Comparison of ENCODE assay signal across 9 cellular contexts in genomic region chr17:15649861-15650391, GRCh38. TPM values are rescaled to one million over a fixed set of nuclear protein-coding genes. Genes with fewer than 3 reads are reported as not detected.
DNase-seq lines count a peak whose midpoint lies in the region; ATAC-seq, FAIRE-seq and TF ChIP-seq lines count a peak whose summit lies in the region.
"Had no signal": no experiment of that assay in that cellular context is flagged by ENCODE, and none has a peak within 500 bp of the region (broad histone marks: within the 10 kb centered on the region; RNA-seq: fewer than 3 reads in every experiment).

No MANE protein-coding gene starts in this region.

- H3K9ac ChIP-seq in mesendoderm (ENCODE audit: low read length), result no peak overlapping the region

- no peaks in the 10 kb centered on the region for H3K79me1 ChIP-seq in mesendoderm (ENCODE audit: low read length)

- TF ChIP-seq POLR2A in heart left ventricle (IDR thresholded peaks at IDR 0.05) (no peak), vagina (IDR thresholded peaks at IDR 0.05) (no peak)

- no peak overlapping the region for H3K4me2 ChIP-seq in mesendoderm (ENCODE audit: low read length)

- H2AK5ac ChIP-seq in mesendoderm (ENCODE audit: low read length), result no peak overlapping the region

- DNase-seq in heart left ventricle (peak in 4 of 5 donors; percentile 35 to 55 (median 40)), left ventricle myocardium superior (no peak), bronchial epithelial cell (ENCODE audit: low read depth) (peak; percentile 69), mesendoderm (peak; percentile 39), vagina (ENCODE audit: extremely low spot score in 2 of 2) (no peak), MV-4-11 (lab: John Stamatoyannopoulos, UW) (no peak)
- DNase-seq: KG1 had no signal

- H2BK120ac ChIP-seq in mesendoderm (ENCODE audit: low read depth, low read length), result no peak overlapping the region

- intact Hi-C loops in heart left ventricle (cut with DNase I) (no loop called here), left ventricle myocardium superior (cut with micrococcal nuclease) (no loop called here), vagina (cut with DNase I) (no loop called here)

- WGBS in heart left ventricle, 4 donors, result 19 to 43% (median 33%) methylated on average over 5 of the region's 5 CpGs
- no CpG with 5 or more reads among the region's 5 CpGs for WGBS in mesendoderm (ENCODE audit: extremely low coverage, insufficient coverage, low lambda C conversion rate)

- no peak for ATAC-seq in heart left ventricle
- no peak for ATAC-seq in left ventricle myocardium superior
- no peak for ATAC-seq in HG02610 (IDR thresholded peaks at IDR 0.05; ENCODE audit: unreplicated experiment)
- no peak for ATAC-seq in HG03159 (IDR thresholded peaks at IDR 0.05; ENCODE audit: unreplicated experiment)

- H3K23ac ChIP-seq in mesendoderm (ENCODE audit: low read length), result no peak overlapping the region

- H3K79me2 ChIP-seq in mesendoderm (ENCODE audit: control insufficient read depth, insufficient read depth, low read length), result no peaks in the 10 kb centered on the region

- FAIRE-seq in bronchial epithelial cell (lab: Jason Lieb, UNC), result no peak

- no peak overlapping the region for H3K18ac ChIP-seq in mesendoderm (ENCODE audit: low read length)

- H3K4me1 ChIP-seq in heart left ventricle (peaks cover 0 to 49% (median 33%) of the 10 kb centered on the region in 12 donors), mesendoderm (ENCODE audit: control insufficient read depth, low read depth, low read length) (no peaks in the 10 kb centered on the region), vagina (peaks cover 37% of the 10 kb centered on the region)

- H3K9me3 ChIP-seq in heart left ventricle (no peaks in the 10 kb centered on the region), vagina (no peaks in the 10 kb centered on the region)

- no peaks in the 10 kb centered on the region for H3K27me3 ChIP-seq in heart left ventricle
- H3K27me3 ChIP-seq in bronchial epithelial cell (ENCODE audit: control insufficient read depth, insufficient read depth, low read length), result no peaks in the 10 kb centered on the region
- H3K27me3 ChIP-seq in mesendoderm (ENCODE audit: insufficient read depth, low read length, poor library complexity), result no peaks in the 10 kb centered on the region
- no peaks in the 10 kb centered on the region for H3K27me3 ChIP-seq in vagina

- no peak for TF ChIP-seq CTCF in heart left ventricle (IDR thresholded peaks at IDR 0.05)
- TF ChIP-seq CTCF in bronchial epithelial cell (IDR thresholded peaks at IDR 0.05; ENCODE audit: insufficient read depth, low read length, severe bottlenecking), result no peak
- no peak for TF ChIP-seq CTCF in vagina (IDR thresholded peaks at IDR 0.05)

- H3K27ac ChIP-seq in heart left ventricle, result peak overlapping the region; percentile 29 to 95 (median 86)
- H3K27ac ChIP-seq in mesendoderm (ENCODE audit: low read depth, low read length), result no peak overlapping the region
- H3K27ac ChIP-seq in vagina, result peak overlapping the region; percentile 85

- no peak overlapping the region for H2BK5ac ChIP-seq in mesendoderm (ENCODE audit: low read length)

- no peak overlapping the region for H3K4ac ChIP-seq in mesendoderm (ENCODE audit: low read depth, low read length)

- H3K36me3 ChIP-seq in heart left ventricle (no peaks in the 10 kb centered on the region), bronchial epithelial cell (ENCODE audit: control insufficient read depth, insufficient read depth, low read length) (peaks cover 2% of the 10 kb centered on the region), mesendoderm (ENCODE audit: control insufficient read depth, insufficient read depth, low read length) (no peaks in the 10 kb centered on the region), vagina (no peaks in the 10 kb centered on the region)

- H3K56ac ChIP-seq in mesendoderm (ENCODE audit: low read length), result no peak overlapping the region

- H2BK15ac ChIP-seq in mesendoderm (replicated peaks; ENCODE audit: low read depth), result no peak overlapping the region

- no peak overlapping the region for H4K5ac ChIP-seq in mesendoderm (ENCODE audit: low read length)

- no peak overlapping the region for H4K8ac ChIP-seq in mesendoderm (ENCODE audit: low read depth, low read length)

- H3K4me3 ChIP-seq in heart left ventricle, result peak overlapping the region; percentile 51 to 77 (median 68)
- peak overlapping the region; percentile 76 for H3K4me3 ChIP-seq in bronchial epithelial cell (ENCODE audit: low read depth, low read length)
- H3K4me3 ChIP-seq in mesendoderm (ENCODE audit: low read length), result no peak overlapping the region
- peak overlapping the region; percentile 60 to 66 for H3K4me3 ChIP-seq in vagina

RNA-seq across cellular contexts. Expression of gene FBXW10B, which starts 30.4 kb away (rescaled TPM):
- 1 to 10 TPM in 3 of 9 donors, under 1 TPM in 5, not detected in 1; 0.53 to 1.8 (median 0.83) TPM for total RNA-seq in heart left ventricle
- under 1 TPM; 0.80 to 0.84 TPM for polyA plus RNA-seq in heart left ventricle
- 0.35 TPM for total RNA-seq in left ventricle myocardium superior
- total RNA-seq in bronchial epithelial cell, result 1.3 and 3.6 TPM in 2 replicates
- 0.07 TPM for polyA plus RNA-seq in mesendoderm (2013, experiment 1 of 2)
- 0.07 TPM for polyA plus RNA-seq in mesendoderm (2013, experiment 2 of 2)
- total RNA-seq in vagina, result 6.9 TPM

RNA-seq across cellular contexts. Expression of gene TRIM16, which starts 34.2 kb away (rescaled TPM):
- total RNA-seq in heart left ventricle (10 to 100 TPM; 12.5 to 33.9 (median 25.2) TPM), left ventricle myocardium superior (24.9 TPM), bronchial epithelial cell (55.0 and 92.9 TPM in 2 replicates), vagina (66.3 TPM)
- polyA plus RNA-seq in heart left ventricle, result 10 to 100 TPM in 1 of 2 donors, 1 to 10 TPM in 1; 8.4 to 22.3 TPM
- 8.4 TPM for polyA plus RNA-seq in mesendoderm (2013, experiment 1 of 2)
- 8.6 TPM for polyA plus RNA-seq in mesendoderm (2013, experiment 2 of 2)

RNA-seq across cellular contexts. Expression of gene ZNF286A, which starts 49.6 kb away (rescaled TPM):
- total RNA-seq in heart left ventricle, result 10 to 100 TPM in 8 of 9 donors, 1 to 10 TPM in 1; 8.2 to 14.0 (median 11.4) TPM
- polyA plus RNA-seq in heart left ventricle, result 10 to 100 TPM in 1 of 2 donors, 1 to 10 TPM in 1; 8.4 to 11.9 TPM
- 12.5 TPM for total RNA-seq in left ventricle myocardium superior
- 20.8 and 24.7 TPM in 2 replicates for total RNA-seq in bronchial epithelial cell
- polyA plus RNA-seq in mesendoderm (2013, experiment 1 of 2), result 42.2 TPM
- polyA plus RNA-seq in mesendoderm (2013, experiment 2 of 2), result 41.7 TPM
- total RNA-seq in vagina, result 13.3 TPM

Comparison
In these comparisons a context has a peak if more than half of its experiments do, and no peak if none do; other contexts are left out.
1. DNase-seq: peak in heart left ventricle (4 of 5), bronchial epithelial cell (single experiment) and mesendoderm (single experiment); none in left ventricle myocardium superior (single experiment), vagina (0 of 2) and MV-4-11 (single experiment).